24 cellular contexts compared by ENCODE assay signal in genomic region chr9:113148996-113149960, GRCh38. TPM values are rescaled to one million over a fixed set of nuclear protein-coding genes. Genes with fewer than 3 reads are reported as not detected.
DNase-seq lines count a peak whose midpoint lies in the region; ATAC-seq and TF ChIP-seq lines count a peak whose summit lies in the region.
"Had no signal": no experiment of that assay in that cellular context is flagged by ENCODE, and none has a peak within 500 bp of the region (broad histone marks: within the 10 kb centered on the region; RNA-seq: fewer than 3 reads in every experiment).

No MANE protein-coding gene starts in this region.

- no peak overlapping the region for H3K4me3 Mint-ChIP-seq in stimulated activated naive CD8-positive, alpha-beta T cell treated with anti-CD3 and anti-CD28 coated beads, Interleukin-15, amount 100 ng/mL, for 72 hours
- peak overlapping the region in 2 of 3 donors; percentile 24 to 28 for H3K4me3 Mint-ChIP-seq in T-cell

- H3K27ac Mint-ChIP-seq in stimulated activated naive CD8-positive, alpha-beta T cell treated with anti-CD3 and anti-CD28 coated beads, Interleukin-15, amount 100 ng/mL, for 72 hours = peak overlapping the region; percentile 22 to 23
- no peak overlapping the region for H3K27ac Mint-ChIP-seq in T-cell

- H3K27me3 ChIP-seq in layer of hippocampus (ENCODE audit: control insufficient read depth, insufficient read depth, low read length) = no peaks in the 10 kb centered on the region
- no peaks in the 10 kb centered on the region for H3K27me3 ChIP-seq in sigmoid colon
- H3K27me3 ChIP-seq: body of pancreas, heart left ventricle, suprapubic skin, uterus had no signal

- peaks cover 21% of the 10 kb centered on the region for H3K4me1 Mint-ChIP-seq in stimulated activated naive CD8-positive, alpha-beta T cell treated with anti-CD3 and anti-CD28 coated beads, Interleukin-15, amount 100 ng/mL, for 72 hours
- peaks cover 13 to 27% (median 23%) of the 10 kb centered on the region in 3 donors for H3K4me1 Mint-ChIP-seq in T-cell

- no peaks in the 10 kb centered on the region for H3K9me3 Mint-ChIP-seq in stimulated activated naive CD8-positive, alpha-beta T cell treated with anti-CD3 and anti-CD28 coated beads, Interleukin-15, amount 100 ng/mL, for 72 hours
- H3K9me3 Mint-ChIP-seq in T-cell = no peaks in the 10 kb centered on the region

- no peaks in the 10 kb centered on the region for H3K9me3 ChIP-seq in sigmoid colon
- H3K9me3 ChIP-seq: body of pancreas, heart left ventricle, suprapubic skin, uterus had no signal

- H3K36me3 Mint-ChIP-seq in T-cell = no peaks in the 10 kb centered on the region

- TF ChIP-seq EP300 in sigmoid colon (IDR thresholded peaks at IDR 0.05) = no peak

- H3K4me3 ChIP-seq in sigmoid colon = no peak overlapping the region
- H3K4me3 ChIP-seq: body of pancreas had no signal

- ATAC-seq in stimulated activated naive CD8-positive, alpha-beta T cell treated with anti-CD3 and anti-CD28 coated beads, Interleukin-15, amount 100 ng/mL, for 72 hours = no peak
- no peak for ATAC-seq in stimulated activated naive CD8-positive, alpha-beta T cell treated with anti-CD3 and anti-CD28 coated beads, Interleukin-15, Interleukin-2, amounts not matched to agents 100 U/mL and 50 U/mL, for 24 hours
- no peak for ATAC-seq in T-cell (replicated peaks in 1 of 4)
- ATAC-seq in HG03342 (IDR thresholded peaks at IDR 0.05; ENCODE audit: unreplicated experiment) = no peak
- no peak for ATAC-seq in SK-N-SH treated with all-trans-retinoic acid at 6 μM for 48 hours
- ATAC-seq: body of pancreas, GM12878, heart left ventricle, Panc1 had no signal

- intact Hi-C loops in sigmoid colon (cut with DNase I) = no loop called here

- H3K27me3 Mint-ChIP-seq in stimulated activated naive CD8-positive, alpha-beta T cell treated with anti-CD3 and anti-CD28 coated beads, Interleukin-15, amount 100 ng/mL, for 72 hours = peaks cover 19% of the 10 kb centered on the region
- peaks cover 14 to 17% of the 10 kb centered on the region in 2 donors for H3K27me3 Mint-ChIP-seq in T-cell

- POLR2A ChIA-PET in T-cell (lab: Charles Lee) = no interaction called here

- H3K27ac ChIP-seq in layer of hippocampus (ENCODE audit: low read depth, low read length) (peak overlapping the region; percentile 35), sigmoid colon (no peak overlapping the region)
- H3K27ac ChIP-seq: body of pancreas, suprapubic skin, uterus had no signal

- no peaks in the 10 kb centered on the region for H3K36me3 ChIP-seq in sigmoid colon
- H3K36me3 ChIP-seq: heart left ventricle, suprapubic skin, uterus had no signal

- DNase-seq in stimulated activated naive CD8-positive, alpha-beta T cell treated with anti-CD3 and anti-CD28 coated beads, Interleukin-15, amount 100 ng/mL, for 72 hours = no peak
- no peak for DNase-seq in stimulated activated naive CD8-positive, alpha-beta T cell treated with anti-CD3 and anti-CD28 coated beads, Interleukin-15, Interleukin-2, amounts not matched to agents 100 U/mL and 50 U/mL, for 24 hours
- DNase-seq in T-cell = no peak
- no peak for DNase-seq in sigmoid colon
- DNase-seq in epidermal melanocyte (ENCODE audit: insufficient read length, low spot score) = no peak
- DNase-seq: activated CD4-positive, alpha-beta T cell treated with anti-CD3 and anti-CD28 coated beads, Interleukin-2, amount 50 U/mL, for 4 hours; activated CD4-positive, CD25-positive, alpha-beta regulatory T cell; activated effector memory CD4-positive, alpha-beta T cell treated with Interleukin-2 at 50 U/mL for 16 hours; body of pancreas; Calu3; effector CD4-positive, alpha-beta T cell; erythroblast; H7; heart left ventricle; IMR-90; NCI-H2081; NCI-H446; uterus had no signal

- no peak for TF ChIP-seq POLR2A in sigmoid colon (IDR thresholded peaks at IDR 0.05)

- H3K4me1 ChIP-seq in sigmoid colon = peaks cover 0 to 23% (median 14%) of the 10 kb centered on the region in 4 donors
- H3K4me1 ChIP-seq: uterus had no signal

- WGBS in sigmoid colon, 2 donors = 91 to 93% methylated on average over 14 of the region's 14 CpGs

- TF ChIP-seq CTCF in sigmoid colon (IDR thresholded peaks at IDR 0.05) = no peak

- CTCF ChIA-PET in T-cell (lab: Charles Lee) = interaction anchor here (0.7 to 1.1 kb wide), 2 partner anchors 72 to 124 kb away, joined by 3 read pairs; partner anchors contain the start of genes FKBP15 (in 1 of the 2) and SLC31A1 (in 1 of the 2)

TF ChIP-seq in SK-N-SH treated with all-trans-retinoic acid at 6 μM for 48 hours, 23 proteins besides CTCF, POLR2A, EP300 and RAD21 (continues in another document):
- TF ChIP-seq CREB5 (CRISPR knock-in tag; IDR thresholded peaks at IDR 0.05; ENCODE audit: low read depth) (no peak), PPARA (CRISPR knock-in tag; IDR thresholded peaks at IDR 0.05; ENCODE audit: borderline replicate concordance) (no peak), TCF4 (CRISPR knock-in tag; IDR thresholded peaks at IDR 0.05; ENCODE audit: borderline replicate concordance) (no peak), ESRRG (CRISPR knock-in tag; IDR thresholded peaks at IDR 0.05) (no peak), ARNTL (CRISPR knock-in tag; IDR thresholded peaks at IDR 0.05; ENCODE audit: borderline replicate concordance, low read depth) (no peak), ZC3H10 (CRISPR knock-in tag; IDR thresholded peaks at IDR 0.05) (no peak), CSRNP3 (CRISPR knock-in tag; IDR thresholded peaks at IDR 0.05) (no peak), OSR1 (CRISPR knock-in tag; IDR thresholded peaks at IDR 0.05) (no peak), TOX (CRISPR knock-in tag; IDR thresholded peaks at IDR 0.05; ENCODE audit: borderline replicate concordance) (no peak), TSHZ2 (CRISPR knock-in tag; IDR thresholded peaks at IDR 0.05) (no peak), PATZ1 (CRISPR knock-in tag; IDR thresholded peaks at IDR 0.05; ENCODE audit: borderline replicate concordance) (no peak), ISL1 (CRISPR knock-in tag; IDR thresholded peaks at IDR 0.05) (no peak)

RNA-seq across cellular contexts. Expression of gene SLC31A2, which starts 1.5 kb away (rescaled TPM):
- total RNA-seq in T-cell (1 to 10 TPM; 3.4 to 6.1 (median 4.0) TPM), sigmoid colon (10 to 100 TPM in 2 of 4 donors, 1 to 10 TPM in 2; 4.5 to 12.5 (median 7.7) TPM)
- 10 to 100 TPM; 10.8 to 19.9 (median 13.0) TPM for polyA plus RNA-seq in sigmoid colon

Comparison
In these comparisons a context has a peak if more than half of its experiments do, and no peak if none do; other contexts are left out.
1. H3K27ac Mint-ChIP-seq: peak in stimulated activated naive CD8-positive, alpha-beta T cell treated with anti-CD3 and anti-CD28 coated beads, Interleukin-15, amount 100 ng/mL, for 72 hours (2 of 2); none in T-cell (0 of 2).
2. H3K4me3 Mint-ChIP-seq: peak in T-cell (2 of 3); none in stimulated activated naive CD8-positive, alpha-beta T cell treated with anti-CD3 and anti-CD28 coated beads, Interleukin-15, amount 100 ng/mL, for 72 hours (0 of 2).